Comparison of ENCODE assay signal across 2 cellular contexts in genomic region chr11:57205046-57205671, GRCh38.
TF ChIP-seq lines count a peak whose summit lies in the region.

No MANE protein-coding gene starts in this region.

TF ChIP-seq in HCT116, 20 proteins besides CTCF, POLR2A, EP300 and RAD21 (continued from another document):
- TF ChIP-seq ELF1 (IDR thresholded peaks at IDR 0.05; ENCODE audit: borderline replicate concordance, low read depth) (no peak), CBX3 (IDR thresholded peaks at IDR 0.05; ENCODE audit: low read depth) (no peak), REST (IDR thresholded peaks at IDR 0.05; ENCODE audit: low read depth) (no peak)

TF ChIP-seq in K562, 482 proteins besides CTCF, POLR2A, EP300 and RAD21 (continued from another document):
- TF ChIP-seq ZFP36 (IDR thresholded peaks at IDR 0.05; ENCODE audit: low read depth, low read length, partially characterized antibody) = peak; percentile 76
- TF ChIP-seq CBX8 (IDR thresholded peaks at IDR 0.05; ENCODE audit: borderline replicate concordance, extremely low read depth, low read depth, low read length, poor library complexity, severe bottlenecking) = no peak
